In genomic region chr7:2934984-2935740, GRCh38 we compare ENCODE assay signal across 19 cellular contexts.
DNase-seq lines count a peak whose midpoint lies in the region; ATAC-seq and TF ChIP-seq lines count a peak whose summit lies in the region.
"Had no signal": no experiment of that assay in that cellular context is flagged by ENCODE, and none has a peak within 500 bp of the region (broad histone marks: within the 10 kb centered on the region; RNA-seq: fewer than 3 reads in every experiment).

No MANE protein-coding gene starts in this region.

- no peaks in the 10 kb centered on the region for H3K9me3 ChIP-seq in left ventricle myocardium inferior (replicated peaks)
- H3K9me3 ChIP-seq in Peyer's patch = no peaks in the 10 kb centered on the region
- H3K9me3 ChIP-seq: BE2C, SJCRH30, thyroid gland had no signal

- H3K36me3 ChIP-seq in left ventricle myocardium inferior = no peaks in the 10 kb centered on the region
- no peaks in the 10 kb centered on the region for H3K36me3 ChIP-seq in Peyer's patch
- H3K36me3 ChIP-seq: BE2C, SJCRH30, thyroid gland had no signal

- peak overlapping the region; percentile 73 for H3K27ac Mint-ChIP-seq in stimulated activated naive B cell treated with anti-CD40 and anti-IgM and Interleukin-4, amounts not matched to agents 10 μg/mL and 1 μg/mL and 100 μg/mL, for 72 hours
- H3K27ac Mint-ChIP-seq in stimulated activated memory B cell treated with anti-CD40 and anti-IgM and Interleukin-4, amounts not matched to agents 10 μg/mL and 1 μg/mL and 100 μg/mL, for 72 hours = no peak overlapping the region
- H3K27ac Mint-ChIP-seq: activated T-helper 1 cell treated with anti-CD3 and anti-CD28 coated beads, Interleukin-12 subunit alpha, Interleukin-12 subunit beta, Interleukin-2, Interleukin-4 antibody, amounts not matched to agents 30 ng/mL and 10 ng/mL and 1 ng/mL, durations not matched to agents 14 hours and 24 hours and 36 hours; dendritic cell treated with granulocyte-macrophage colony-stimulating factor and Interleukin-4, amounts not matched to agents 40 ng/mL and 50 ng/mL, for 4 days had no signal

- no peaks in the 10 kb centered on the region for H3K27me3 Mint-ChIP-seq in stimulated activated naive B cell treated with anti-CD40 and anti-IgM and Interleukin-4, amounts not matched to agents 10 μg/mL and 1 μg/mL and 100 μg/mL, for 72 hours
- H3K27me3 Mint-ChIP-seq in stimulated activated memory B cell treated with anti-CD40 and anti-IgM and Interleukin-4, amounts not matched to agents 10 μg/mL and 1 μg/mL and 100 μg/mL, for 72 hours = no peaks in the 10 kb centered on the region

- no peak overlapping the region for H3K4me3 ChIP-seq in left ventricle myocardium inferior
- H3K4me3 ChIP-seq in Peyer's patch = no peak overlapping the region
- H3K4me3 ChIP-seq: SJCRH30, thyroid gland had no signal

- peaks cover 0 to 11% of the 10 kb centered on the region in 2 donors for H3K4me1 Mint-ChIP-seq in stimulated activated naive B cell treated with anti-CD40 and anti-IgM and Interleukin-4, amounts not matched to agents 10 μg/mL and 1 μg/mL and 100 μg/mL, for 72 hours
- H3K4me1 Mint-ChIP-seq in stimulated activated memory B cell treated with anti-CD40 and anti-IgM and Interleukin-4, amounts not matched to agents 10 μg/mL and 1 μg/mL and 100 μg/mL, for 72 hours = peaks cover 2% of the 10 kb centered on the region

- H3K27me3 ChIP-seq in left ventricle myocardium inferior (ENCODE audit: low read depth) = peaks cover 89% of the 10 kb centered on the region
- H3K27me3 ChIP-seq in Peyer's patch = no peaks in the 10 kb centered on the region
- H3K27me3 ChIP-seq: thyroid gland had no signal

- no peaks in the 10 kb centered on the region for H3K9me3 Mint-ChIP-seq in stimulated activated naive B cell treated with anti-CD40 and anti-IgM and Interleukin-4, amounts not matched to agents 10 μg/mL and 1 μg/mL and 100 μg/mL, for 72 hours
- no peaks in the 10 kb centered on the region for H3K9me3 Mint-ChIP-seq in stimulated activated memory B cell treated with anti-CD40 and anti-IgM and Interleukin-4, amounts not matched to agents 10 μg/mL and 1 μg/mL and 100 μg/mL, for 72 hours
- H3K9me3 Mint-ChIP-seq: activated T-helper 1 cell treated with anti-CD3 and anti-CD28 coated beads, Interleukin-12 subunit alpha, Interleukin-12 subunit beta, Interleukin-2, Interleukin-4 antibody, amounts not matched to agents 30 ng/mL and 10 ng/mL and 1 ng/mL, durations not matched to agents 14 hours and 24 hours and 36 hours had no signal

- TF ChIP-seq POLR2A in Peyer's patch (IDR thresholded peaks at IDR 0.05) = no peak

- TF ChIP-seq CTCF in left ventricle myocardium inferior (IDR thresholded peaks at IDR 0.05; ENCODE audit: borderline replicate concordance) (no peak), Peyer's patch (IDR thresholded peaks at IDR 0.05) (no peak)

- DNase-seq in cardiac septum (ENCODE audit: low spot score) (peak; percentile 51), left ventricle myocardium inferior (no peak), Peyer's patch (peak in 2 of 3 donors; percentile 32 to 43), islet precursor cell (peak; percentile 43), HuH-7.5 (ENCODE audit: low spot score) (no peak)
- no peak for DNase-seq in stimulated activated naive B cell treated with anti-CD40 and anti-IgM and Interleukin-4, amounts not matched to agents 10 μg/mL and 1 μg/mL and 100 μg/mL, for 72 hours
- DNase-seq: activated CD4-positive, alpha-beta T cell treated with anti-CD3 and anti-CD28 coated beads for 4 hours; BE2C; mesenchymal stem cell; NCI-H1436 treated with DMSO at 0.1 percent for 48 hours; NCI-H226; SJCRH30; stimulated activated CD4-positive, alpha-beta T cell treated with anti-CD3 and anti-CD28 coated beads, Interleukin-4, amount 100 ng/mL, for 4 hours; thyroid gland had no signal

- H3K27ac ChIP-seq in left ventricle myocardium inferior (replicated peaks) (no peak overlapping the region), Peyer's patch (no peak overlapping the region)
- H3K27ac ChIP-seq: SJCRH30, thyroid gland had no signal

- intact Hi-C loops in cardiac septum (cut with DNase I) (no loop called here), left ventricle myocardium inferior (cut with micrococcal nuclease) (no loop called here)

- peaks cover 58 to 74% of the 10 kb centered on the region in 2 donors for H3K36me3 Mint-ChIP-seq in stimulated activated naive B cell treated with anti-CD40 and anti-IgM and Interleukin-4, amounts not matched to agents 10 μg/mL and 1 μg/mL and 100 μg/mL, for 72 hours
- H3K36me3 Mint-ChIP-seq in stimulated activated memory B cell treated with anti-CD40 and anti-IgM and Interleukin-4, amounts not matched to agents 10 μg/mL and 1 μg/mL and 100 μg/mL, for 72 hours = peaks cover 81% of the 10 kb centered on the region

- no peak overlapping the region for H3K4me3 Mint-ChIP-seq in stimulated activated naive B cell treated with anti-CD40 and anti-IgM and Interleukin-4, amounts not matched to agents 10 μg/mL and 1 μg/mL and 100 μg/mL, for 72 hours
- H3K4me3 Mint-ChIP-seq in stimulated activated memory B cell treated with anti-CD40 and anti-IgM and Interleukin-4, amounts not matched to agents 10 μg/mL and 1 μg/mL and 100 μg/mL, for 72 hours = no peak overlapping the region
- H3K4me3 Mint-ChIP-seq: activated T-helper 1 cell treated with anti-CD3 and anti-CD28 coated beads, Interleukin-12 subunit alpha, Interleukin-12 subunit beta, Interleukin-2, Interleukin-4 antibody, amounts not matched to agents 30 ng/mL and 10 ng/mL and 1 ng/mL, durations not matched to agents 14 hours and 24 hours and 36 hours; dendritic cell treated with granulocyte-macrophage colony-stimulating factor and Interleukin-4, amounts not matched to agents 40 ng/mL and 50 ng/mL, for 4 days had no signal

- H3K4me1 ChIP-seq in left ventricle myocardium inferior = no peaks in the 10 kb centered on the region
- no peaks in the 10 kb centered on the region for H3K4me1 ChIP-seq in Peyer's patch
- H3K4me1 ChIP-seq: BE2C, thyroid gland had no signal

- ATAC-seq in stimulated activated naive B cell treated with anti-CD40 and anti-IgM and Interleukin-4, amounts not matched to agents 10 μg/mL and 1 μg/mL and 100 μg/mL, for 72 hours (replicated peaks) = no peak
- ATAC-seq in HG03175 (IDR thresholded peaks at IDR 0.05; ENCODE audit: unreplicated experiment) = no peak
- ATAC-seq in stimulated activated memory B cell treated with anti-CD40 and anti-IgM and Interleukin-4, amounts not matched to agents 10 μg/mL and 1 μg/mL and 100 μg/mL, for 72 hours = no peak
- ATAC-seq: esophagus mucosa had no signal

Comparison
In these comparisons a context has a peak if more than half of its experiments do, and no peak if none do; other contexts are left out.
1. DNase-seq: peak in cardiac septum (single experiment), Peyer's patch (2 of 3) and islet precursor cell (single experiment); none in left ventricle myocardium inferior (single experiment), stimulated activated naive B cell treated with anti-CD40 and anti-IgM and Interleukin-4, amounts not matched to agents 10 μg/mL and 1 μg/mL and 100 μg/mL, for 72 hours (single experiment) and HuH-7.5 (single experiment).